3 cellular contexts compared by ENCODE assay signal in the genomic region with DNA sequence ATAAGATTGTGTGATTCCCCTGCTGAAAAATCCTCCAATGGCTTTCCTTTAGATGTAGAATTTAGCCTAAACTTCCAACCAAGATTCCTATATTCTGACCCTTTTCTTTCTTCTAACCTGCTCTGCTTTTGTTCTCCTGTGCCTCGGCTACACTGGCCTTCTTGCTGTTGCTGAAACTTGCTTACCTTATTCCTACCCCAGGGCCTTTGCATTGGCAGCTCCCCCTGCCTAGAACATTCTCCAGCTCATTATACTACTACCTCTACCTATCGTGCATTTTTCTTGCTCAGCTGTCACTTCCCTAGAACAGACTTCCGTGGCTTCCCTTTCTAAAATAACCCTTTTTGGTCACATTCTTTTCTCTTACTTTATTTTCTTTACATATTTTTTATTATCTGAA.
TF ChIP-seq lines count a peak whose summit lies in the region.

No MANE protein-coding gene starts in this region.

TF ChIP-seq in HEK293, 187 proteins besides CTCF, POLR2A, EP300 and RAD21:
- peak; percentile 50 for TF ChIP-seq ZNF623 (tag by site-specific recombination; IDR thresholded peaks at IDR 0.05)
- TF ChIP-seq, protein P1, sequence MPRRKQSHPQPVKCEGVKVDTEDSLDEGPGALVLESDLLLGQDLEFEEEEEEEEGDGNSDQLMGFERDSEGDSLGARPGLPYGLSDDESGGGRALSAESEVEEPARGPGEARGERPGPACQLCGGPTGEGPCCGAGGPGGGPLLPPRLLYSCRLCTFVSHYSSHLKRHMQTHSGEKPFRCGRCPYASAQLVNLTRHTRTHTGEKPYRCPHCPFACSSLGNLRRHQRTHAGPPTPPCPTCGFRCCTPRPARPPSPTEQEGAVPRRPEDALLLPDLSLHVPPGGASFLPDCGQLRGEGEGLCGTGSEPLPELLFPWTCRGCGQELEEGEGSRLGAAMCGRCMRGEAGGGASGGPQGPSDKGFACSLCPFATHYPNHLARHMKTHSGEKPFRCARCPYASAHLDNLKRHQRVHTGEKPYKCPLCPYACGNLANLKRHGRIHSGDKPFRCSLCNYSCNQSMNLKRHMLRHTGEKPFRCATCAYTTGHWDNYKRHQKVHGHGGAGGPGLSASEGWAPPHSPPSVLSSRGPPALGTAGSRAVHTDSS (tag by site-specific recombination; IDR thresholded peaks at IDR 0.05) = no peak

TF ChIP-seq in WTC11, 78 proteins besides CTCF, POLR2A, EP300 and RAD21:
- 0 out of 2 replicates have a peak, but pooled peaks have one; percentile 49 for TF ChIP-seq GTF2I (CRISPR knock-in tag; conservative IDR thresholded peaks at IDR 0.05)
- TF ChIP-seq ESRRA (CRISPR knock-in tag; IDR thresholded peaks at IDR 0.05; ENCODE audit: borderline replicate concordance) = no peak

TF ChIP-seq in H1, 55 proteins besides CTCF, POLR2A, EP300 and RAD21:
- TF ChIP-seq TAF1 (IDR thresholded peaks at IDR 0.05; ENCODE audit: low read depth, low read length) (no peak), CTBP2 (IDR thresholded peaks at IDR 0.05; ENCODE audit: borderline replicate concordance, insufficient read depth, insufficient read length, low read length) (no peak), MAX (IDR thresholded peaks at IDR 0.05) (no peak), SIN3A (conservative IDR thresholded peaks at IDR 0.05 in 1 of 2, IDR thresholded peaks at IDR 0.05 in 1 of 2; ENCODE audit: low read depth in 1 of 2, low read length in 2 of 2) (no peak), KDM1A (IDR thresholded peaks at IDR 0.05; ENCODE audit: borderline replicate concordance, low read length) (peak; percentile 58; the same call in 1 of the 2 replicates), GTF2F1 (IDR thresholded peaks at IDR 0.05; ENCODE audit: borderline replicate concordance, low read depth, low read length) (no peak)
TF ChIP-seq in H1: peak in this region for 1.
